14 cellular contexts compared by ENCODE assay signal in the genomic region with DNA sequence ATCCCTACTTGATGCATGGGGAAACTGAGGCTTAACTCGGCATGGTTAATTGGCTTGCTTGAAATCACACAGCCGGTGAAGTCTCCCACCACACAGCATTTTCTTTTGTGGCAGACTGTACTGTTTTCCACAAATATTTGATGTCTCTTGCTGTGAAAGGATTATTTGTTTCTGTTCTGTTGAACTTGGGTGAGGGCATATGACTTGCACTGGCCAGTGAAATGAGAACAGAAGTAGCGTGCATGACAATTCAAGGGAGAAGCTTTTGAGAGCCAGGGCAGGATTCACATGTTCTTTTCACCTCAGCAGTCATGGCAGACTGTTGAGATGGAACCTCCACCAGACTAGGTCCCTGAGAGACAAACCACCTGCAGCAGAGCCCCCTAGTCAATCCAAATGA.
"Had no signal": no experiment of that assay in that cellular context is flagged by ENCODE, and none has a peak within 500 bp of the region (broad histone marks: within the 10 kb centered on the region; RNA-seq: fewer than 3 reads in every experiment).

No MANE protein-coding gene starts in this region.

- H3K27me3 ChIP-seq: body of pancreas, gastrocnemius medialis, heart right ventricle, tibial artery had no signal

- H3K9me3 Mint-ChIP-seq: activated naive CD4-positive, alpha-beta T cell treated with anti-CD3 and anti-CD28 coated beads, Interleukin-2, amount 50 U/mL, for 72 hours; central memory CD8-positive, alpha-beta T cell had no signal

- DNase-seq: activated CD4-positive, alpha-beta T cell treated with anti-CD3 and anti-CD28 coated beads, Interleukin-2, amount 50 U/mL, for 48 hours; activated CD4-positive, CD25-positive, alpha-beta regulatory T cell treated with anti-CD3 and anti-CD28 coated beads, Interleukin-2, amount 50 U/mL, for 72 hours; amniotic stem cell; body of pancreas; cortex of kidney; gastrocnemius medialis; heart right ventricle; posterior cingulate gyrus; stimulated activated CD4-positive, alpha-beta T cell treated with anti-CD3 and anti-CD28 coated beads, Interleukin-2, amount 100 ng/mL, for 48 hours; tibial artery had no signal

- H3K36me3 Mint-ChIP-seq: activated naive CD4-positive, alpha-beta T cell treated with anti-CD3 and anti-CD28 coated beads, Interleukin-2, amount 50 U/mL, for 72 hours; stimulated activated memory B cell treated with anti-CD40 and anti-IgM and Interleukin-4, amounts not matched to agents 10 μg/mL and 1 μg/mL and 100 μg/mL, for 72 hours had no signal

- ATAC-seq: activated naive CD4-positive, alpha-beta T cell treated with anti-CD3 and anti-CD28 coated beads, Interleukin-2, amount 50 U/mL, for 72 hours; body of pancreas; gastrocnemius medialis; stimulated activated memory B cell treated with anti-CD40 and anti-IgM and Interleukin-4, amounts not matched to agents 10 μg/mL and 1 μg/mL and 100 μg/mL, for 72 hours had no signal

- H3K4me3 Mint-ChIP-seq: central memory CD8-positive, alpha-beta T cell; mesothelial cell of epicardium; stimulated activated memory B cell treated with anti-CD40 and anti-IgM and Interleukin-4, amounts not matched to agents 10 μg/mL and 1 μg/mL and 100 μg/mL, for 72 hours had no signal

- H3K4me1 ChIP-seq: body of pancreas, tibial artery had no signal

- H3K4me1 Mint-ChIP-seq: stimulated activated memory B cell treated with anti-CD40 and anti-IgM and Interleukin-4, amounts not matched to agents 10 μg/mL and 1 μg/mL and 100 μg/mL, for 72 hours had no signal

- H3K27ac ChIP-seq: body of pancreas, gastrocnemius medialis, tibial artery had no signal

- H3K36me3 ChIP-seq: gastrocnemius medialis, heart right ventricle, tibial artery had no signal

- H3K4me3 ChIP-seq: body of pancreas, gastrocnemius medialis, heart right ventricle, tibial artery had no signal

- H3K27me3 Mint-ChIP-seq: central memory CD8-positive, alpha-beta T cell had no signal

- H3K9me3 ChIP-seq: body of pancreas, gastrocnemius medialis, heart right ventricle, tibial artery had no signal

- H3K27ac Mint-ChIP-seq: activated naive CD4-positive, alpha-beta T cell treated with anti-CD3 and anti-CD28 coated beads, Interleukin-2, amount 50 U/mL, for 72 hours; mesothelial cell of epicardium; stimulated activated memory B cell treated with anti-CD40 and anti-IgM and Interleukin-4, amounts not matched to agents 10 μg/mL and 1 μg/mL and 100 μg/mL, for 72 hours had no signal
